ENCODE assay signal across 22 cellular contexts in genomic region chr10:117240105-117240729, GRCh38. TPM values are rescaled to one million over a fixed set of nuclear protein-coding genes. Genes with fewer than 3 reads are reported as not detected.
A peak's percentile ranks its signal among the peaks of the same experiment; 100 is the strongest.
DNase-seq lines count a peak whose midpoint lies in the region; ATAC-seq and TF ChIP-seq lines count a peak whose summit lies in the region.
"Had no signal": no experiment of that assay in that cellular context is flagged by ENCODE, and none has a peak within 500 bp of the region (broad histone marks: within the 10 kb centered on the region; RNA-seq: fewer than 3 reads in every experiment).

No MANE protein-coding gene starts in this region.

- H3K27ac ChIP-seq in suprapubic skin, result no peak overlapping the region
- H3K27ac ChIP-seq: C4-2B had no signal

- H3K4me3 Mint-ChIP-seq in activated naive CD8-positive, alpha-beta T cell, result peak overlapping the region; percentile 18
- H3K4me3 Mint-ChIP-seq in activated naive CD8-positive, alpha-beta T cell treated with anti-CD3 and anti-CD28 coated beads for 36 hours, result no peak overlapping the region
- H3K4me3 Mint-ChIP-seq in brain, result peak overlapping the region in 3 of 5 experiments; percentile 28 to 66 (median 56)
- no peak overlapping the region for H3K4me3 Mint-ChIP-seq in T-helper 17 cell
- H3K4me3 Mint-ChIP-seq: activated CD4-positive, alpha-beta T cell treated with anti-CD3 and anti-CD28 coated beads, Interleukin-2, amount 10 ng/mL, durations not matched to agents 7 days and 5 days had no signal

- no peaks in the 10 kb centered on the region for H3K36me3 ChIP-seq in suprapubic skin
- H3K36me3 ChIP-seq: gastroesophageal sphincter had no signal

- peak overlapping the region; percentile 36 for H3K4me3 ChIP-seq in suprapubic skin

- H3K27me3 ChIP-seq in suprapubic skin, result peaks cover 71% of the 10 kb centered on the region

- TF ChIP-seq CTCF in brain (conservative IDR thresholded peaks at IDR 0.05) (no peak), suprapubic skin (IDR thresholded peaks at IDR 0.05) (no peak)

- no peak for ATAC-seq in T-helper 17 cell
- ATAC-seq: gastroesophageal sphincter had no signal

- DNase-seq in activated naive CD8-positive, alpha-beta T cell treated with anti-CD3 and anti-CD28 coated beads for 36 hours, result no peak
- DNase-seq in left kidney (ENCODE audit: low read depth, low spot score) (peak; percentile 27), suprapubic skin (ENCODE audit: low spot score in 2 of 2) (no peak), T-helper 17 cell (no peak), medulla oblongata (ENCODE audit: extremely low spot score) (no peak)
- DNase-seq in activated naive CD4-positive, alpha-beta T cell treated with Interleukin-2 at 50 U/mL for 16 hours, result no peak
- DNase-seq: activated CD4-positive, alpha-beta T cell treated with anti-CD3 and anti-CD28 coated beads, Interleukin-2, amount 10 ng/mL, durations not matched to agents 7 days and 5 days; activated CD8-positive, alpha-beta memory T cell treated with anti-CD3 and anti-CD28 coated beads, Interleukin-2, amount 50 U/mL, for 4 hours; activated gamma-delta T cell treated with Interleukin-2 at 50 U/mL for 16 hours; mammary epithelial cell; naive thymus-derived CD4-positive, alpha-beta T cell; NCI-H1694 treated with DMSO at 0.1 percent for 48 hours; NCI-H446; NK-92 treated with Interleukin-12 subunit alpha and Interleukin-12 subunit beta, amount 100 ng/mL, for 24 hours had no signal

- H3K27me3 Mint-ChIP-seq in activated naive CD8-positive, alpha-beta T cell, result peaks cover 23% of the 10 kb centered on the region
- peaks cover 31% of the 10 kb centered on the region for H3K27me3 Mint-ChIP-seq in activated naive CD8-positive, alpha-beta T cell treated with anti-CD3 and anti-CD28 coated beads for 36 hours
- H3K27me3 Mint-ChIP-seq in brain, result peaks cover 89% of the 10 kb centered on the region
- H3K27me3 Mint-ChIP-seq in T-helper 17 cell, result peaks cover 66% of the 10 kb centered on the region

- no peaks in the 10 kb centered on the region for H3K36me3 Mint-ChIP-seq in activated naive CD8-positive, alpha-beta T cell
- no peaks in the 10 kb centered on the region for H3K36me3 Mint-ChIP-seq in activated naive CD8-positive, alpha-beta T cell treated with anti-CD3 and anti-CD28 coated beads for 36 hours
- H3K36me3 Mint-ChIP-seq in brain, result no peaks in the 10 kb centered on the region
- peaks cover 4% of the 10 kb centered on the region for H3K36me3 Mint-ChIP-seq in T-helper 17 cell (ENCODE audit: low read depth)
- H3K36me3 Mint-ChIP-seq: naive thymus-derived CD4-positive, alpha-beta T cell had no signal

- no peaks in the 10 kb centered on the region for H3K9me3 ChIP-seq in suprapubic skin
- H3K9me3 ChIP-seq in T-helper 17 cell (ENCODE audit: control insufficient read depth, low read length, poor library complexity, severe bottlenecking), result no peaks in the 10 kb centered on the region
- H3K9me3 ChIP-seq: A549, gastroesophageal sphincter had no signal

- 43% methylated on average over 10 of the region's 17 CpGs for WGBS in suprapubic skin

- no peak overlapping the region for H3K27ac Mint-ChIP-seq in activated naive CD8-positive, alpha-beta T cell
- H3K27ac Mint-ChIP-seq in activated naive CD8-positive, alpha-beta T cell treated with anti-CD3 and anti-CD28 coated beads for 36 hours, result no peak overlapping the region
- H3K27ac Mint-ChIP-seq in brain (no peak overlapping the region), T-helper 17 cell (no peak overlapping the region)
- H3K27ac Mint-ChIP-seq: activated CD4-positive, alpha-beta T cell treated with anti-CD3 and anti-CD28 coated beads, Interleukin-2, amount 10 ng/mL, durations not matched to agents 7 days and 5 days had no signal

- no peak for TF ChIP-seq POLR2A in suprapubic skin (IDR thresholded peaks at IDR 0.05)

- H3K4me1 ChIP-seq in suprapubic skin, result peaks cover 12% of the 10 kb centered on the region

- peaks cover 8% of the 10 kb centered on the region for H3K4me1 Mint-ChIP-seq in activated naive CD8-positive, alpha-beta T cell (ENCODE audit: low read depth)
- peaks cover 4% of the 10 kb centered on the region for H3K4me1 Mint-ChIP-seq in activated naive CD8-positive, alpha-beta T cell treated with anti-CD3 and anti-CD28 coated beads for 36 hours
- H3K4me1 Mint-ChIP-seq in brain (peaks cover 4% of the 10 kb centered on the region), T-helper 17 cell (peaks cover 2% of the 10 kb centered on the region)

- no peak for TF ChIP-seq EP300 in suprapubic skin (IDR thresholded peaks at IDR 0.05)

- no peaks in the 10 kb centered on the region for H3K9me3 Mint-ChIP-seq in activated naive CD8-positive, alpha-beta T cell (ENCODE audit: low read depth)
- H3K9me3 Mint-ChIP-seq in activated naive CD8-positive, alpha-beta T cell treated with anti-CD3 and anti-CD28 coated beads for 36 hours, result no peaks in the 10 kb centered on the region
- H3K9me3 Mint-ChIP-seq in brain, result peaks cover 0 to 3% (median 0%) of the 10 kb centered on the region in 5 experiments
- H3K9me3 Mint-ChIP-seq: activated CD4-positive, alpha-beta T cell treated with anti-CD3 and anti-CD28 coated beads, Interleukin-2, amount 10 ng/mL, durations not matched to agents 7 days and 5 days had no signal

RNA-seq across cellular contexts. Expression of gene SLC18A2, which starts 0.7 kb away (rescaled TPM):
- not detected for total RNA-seq in activated naive CD8-positive, alpha-beta T cell treated with anti-CD3 and anti-CD28 coated beads for 36 hours
- polyA plus RNA-seq in brain (ENCODE audit: insufficient read depth, low read depth, low replicate concordance), result 10.3 TPM
- total RNA-seq in suprapubic skin (10 to 100 TPM in 1 of 4 donors, 1 to 10 TPM in 3; 2.7 to 10.5 (median 5.4) TPM), T-helper 17 cell (1 to 10 TPM in 1 of 2 donors, under 1 TPM in 1; 0.20 to 1.9 TPM)
- total RNA-seq: activated CD4-positive, alpha-beta T cell treated with anti-CD3 and anti-CD28 coated beads, Interleukin-2, amount 10 ng/mL, durations not matched to agents 7 days and 5 days; RPMI7951 had no signal
- polyA plus RNA-seq: mammary epithelial cell had no signal

RNA-seq across cellular contexts. Expression of gene KCNK18, which starts 42.9 kb away (rescaled TPM):
- not detected for total RNA-seq in activated naive CD8-positive, alpha-beta T cell treated with anti-CD3 and anti-CD28 coated beads for 36 hours
- polyA plus RNA-seq in brain (ENCODE audit: insufficient read depth, low read depth, low replicate concordance), result not detected
- total RNA-seq in suprapubic skin (not detected), T-helper 17 cell (not detected)
- total RNA-seq: activated CD4-positive, alpha-beta T cell treated with anti-CD3 and anti-CD28 coated beads, Interleukin-2, amount 10 ng/mL, durations not matched to agents 7 days and 5 days; gastroesophageal sphincter; mammary epithelial cell; naive thymus-derived CD4-positive, alpha-beta T cell; RPMI7951; subcutaneous adipose tissue had no signal
- polyA plus RNA-seq: A549; esophagus; mammary epithelial cell; naive thymus-derived CD4-positive, alpha-beta T cell had no signal

Comparison
In these comparisons a context has a peak if more than half of its experiments do, and no peak if none do; other contexts are left out.
1. H3K4me3 Mint-ChIP-seq: peak in activated naive CD8-positive, alpha-beta T cell (single experiment) and brain (3 of 5); none in activated naive CD8-positive, alpha-beta T cell treated with anti-CD3 and anti-CD28 coated beads for 36 hours (single experiment) and T-helper 17 cell (single experiment).